In genomic region chr11:122440783-122441701, GRCh38 we compare ENCODE assay signal across 9 cellular contexts.
A peak's percentile ranks its signal among the peaks of the same experiment; 100 is the strongest.
DNase-seq lines count a peak whose midpoint lies in the region; ATAC-seq and TF ChIP-seq lines count a peak whose summit lies in the region.
"Had no signal": no experiment of that assay in that cellular context is flagged by ENCODE, and none has a peak within 500 bp of the region (broad histone marks: within the 10 kb centered on the region; RNA-seq: fewer than 3 reads in every experiment).

No MANE protein-coding gene starts in this region.

- ATAC-seq in GM21825 (IDR thresholded peaks at IDR 0.05; ENCODE audit: unreplicated experiment) (no peak), HG03432 (IDR thresholded peaks at IDR 0.05; ENCODE audit: unreplicated experiment) (no peak), GM19035 (IDR thresholded peaks at IDR 0.05; ENCODE audit: unreplicated experiment) (no peak)

- no peaks in the 10 kb centered on the region for H3K9me3 Mint-ChIP-seq in endodermal cell

- H3K27ac Mint-ChIP-seq in endodermal cell = no peak overlapping the region
- H3K27ac Mint-ChIP-seq: B cell had no signal

- peaks cover 13% of the 10 kb centered on the region for H3K4me1 Mint-ChIP-seq in endodermal cell
- H3K4me1 Mint-ChIP-seq: B cell had no signal

- DNase-seq in NCI-H187 (lab: John Stamatoyannopoulos, UW) (peak; percentile 1 to 4), NCI-H187 treated with DMSO at 0.1 percent for 48 hours (lab: John Stamatoyannopoulos, UW) (no peak), endodermal cell (peak; percentile 77), ureter (ENCODE audit: low spot score) (peak; percentile 58)

- peak overlapping the region; percentile 76 for H3K4me3 ChIP-seq in endodermal cell (ENCODE audit: low read length)
- peak overlapping the region; percentile 39 for H3K4me3 ChIP-seq in mesodermal cell (ENCODE audit: extremely low read depth, insufficient read depth, low read length, poor library complexity, severe bottlenecking)

- peak overlapping the region; percentile 65 for H3K9ac ChIP-seq in endodermal cell (ENCODE audit: extremely low read depth, low read length, poor library complexity, severe bottlenecking)

- H3K4me3 Mint-ChIP-seq in endodermal cell = no peak overlapping the region
- H3K4me3 Mint-ChIP-seq: B cell had no signal

- no peak for TF ChIP-seq CTCF in endodermal cell (conservative IDR thresholded peaks at IDR 0.05)

- H3K4me1 ChIP-seq in endodermal cell (ENCODE audit: control insufficient read depth, insufficient read depth, low read length) = no peaks in the 10 kb centered on the region
- no peaks in the 10 kb centered on the region for H3K4me1 ChIP-seq in mesodermal cell (ENCODE audit: control insufficient read depth, insufficient read depth, low read length, poor library complexity, severe bottlenecking)

- 6 to 9% methylated on average over 8 to 26 of the region's 28 CpGs for WGBS in endodermal cell (ENCODE audit: insufficient coverage in 1 of 2, insufficient read length in 1 of 2), 2 experiments
- WGBS in mesodermal cell (ENCODE audit: insufficient coverage in 2 of 2), 2 experiments = 0 to 5% methylated on average over 9 of the region's 28 CpGs

- H3K27ac ChIP-seq in endodermal cell (ENCODE audit: low read depth, low read length) (peak overlapping the region; percentile 93), mesodermal cell (ENCODE audit: low read depth, low read length, severe bottlenecking) (peak overlapping the region; percentile 74)

- H3K27me3 Mint-ChIP-seq in endodermal cell (ENCODE audit: insufficient read depth) = no peaks in the 10 kb centered on the region

- H3K36me3 ChIP-seq in endodermal cell (ENCODE audit: control insufficient read depth, insufficient read depth, low read length) (no peaks in the 10 kb centered on the region), mesodermal cell (ENCODE audit: control insufficient read depth, insufficient read depth, low read length) (no peaks in the 10 kb centered on the region)

- no peaks in the 10 kb centered on the region for H3K27me3 ChIP-seq in endodermal cell (ENCODE audit: control insufficient read depth, insufficient read depth, low read length, poor library complexity, severe bottlenecking)

- H3K36me3 Mint-ChIP-seq in endodermal cell (ENCODE audit: low read depth) = no peaks in the 10 kb centered on the region

- H3K9me3 ChIP-seq in endodermal cell (ENCODE audit: control insufficient read depth, low read length) = no peaks in the 10 kb centered on the region
- H3K9me3 ChIP-seq in mesodermal cell (ENCODE audit: control insufficient read depth, low read length) = no peaks in the 10 kb centered on the region
